In the genomic region with DNA sequence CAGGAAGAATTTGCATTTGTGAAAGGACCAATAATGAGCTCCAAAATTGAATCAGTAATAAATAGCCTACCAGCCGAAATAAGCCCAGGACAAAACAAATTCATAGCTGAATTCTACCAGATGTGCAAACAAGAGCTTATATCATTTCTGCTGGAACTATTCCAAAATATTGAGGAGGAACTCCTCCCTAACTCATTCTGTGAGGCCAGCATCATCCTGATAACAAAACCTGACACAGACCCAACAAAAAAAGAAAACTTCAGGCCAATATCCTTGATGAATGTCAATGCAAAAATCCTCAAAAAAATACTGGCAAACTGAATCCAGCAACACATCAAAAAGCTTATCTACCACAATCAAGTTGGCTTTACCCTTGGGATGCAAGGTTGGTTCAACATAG, we compare ENCODE assay signal across 33 cellular contexts. TPM values are rescaled to one million over a fixed set of nuclear protein-coding genes. Genes with fewer than 3 reads are reported as not detected.
"Had no signal": no experiment of that assay in that cellular context is flagged by ENCODE, and none has a peak within 500 bp of the region (broad histone marks: within the 10 kb centered on the region; RNA-seq: fewer than 3 reads in every experiment).

No MANE protein-coding gene starts in this region.

- H3K4me3 Mint-ChIP-seq: naive thymus-derived CD4-positive, alpha-beta T cell; natural killer cell treated with Interleukin-12 subunit alpha and Interleukin-12 subunit beta and Interleukin-15 and Interleukin-18, amount 100 ng/mL, for 72 hours; stimulated activated memory B cell treated with anti-CD40 and anti-IgM and Interleukin-4, amounts not matched to agents 10 μg/mL and 1 μg/mL and 100 μg/mL, for 72 hours; stimulated activated naive CD8-positive, alpha-beta T cell treated with anti-CD3 and anti-CD28 coated beads, Interleukin-15, amount 100 ng/mL, for 72 hours; type B pancreatic cell had no signal

- H3K36me3 Mint-ChIP-seq: naive thymus-derived CD4-positive, alpha-beta T cell; natural killer cell treated with Interleukin-12 subunit alpha and Interleukin-12 subunit beta and Interleukin-15 and Interleukin-18, amount 100 ng/mL, for 72 hours; stimulated activated memory B cell treated with anti-CD40 and anti-IgM and Interleukin-4, amounts not matched to agents 10 μg/mL and 1 μg/mL and 100 μg/mL, for 72 hours; type B pancreatic cell had no signal

- H3K27ac Mint-ChIP-seq: naive thymus-derived CD4-positive, alpha-beta T cell; natural killer cell treated with Interleukin-12 subunit alpha and Interleukin-12 subunit beta and Interleukin-15 and Interleukin-18, amount 100 ng/mL, for 72 hours; progenitor cell of endocrine pancreas; stimulated activated memory B cell treated with anti-CD40 and anti-IgM and Interleukin-4, amounts not matched to agents 10 μg/mL and 1 μg/mL and 100 μg/mL, for 72 hours; stimulated activated naive CD8-positive, alpha-beta T cell treated with anti-CD3 and anti-CD28 coated beads, Interleukin-15, amount 100 ng/mL, for 72 hours; type B pancreatic cell had no signal

- H3K9me3 Mint-ChIP-seq: natural killer cell treated with Interleukin-12 subunit alpha and Interleukin-12 subunit beta and Interleukin-15 and Interleukin-18, amount 100 ng/mL, for 72 hours; stimulated activated memory B cell treated with anti-CD40 and anti-IgM and Interleukin-4, amounts not matched to agents 10 μg/mL and 1 μg/mL and 100 μg/mL, for 72 hours; stimulated activated naive CD8-positive, alpha-beta T cell treated with anti-CD3 and anti-CD28 coated beads, Interleukin-15, amount 100 ng/mL, for 72 hours; type B pancreatic cell had no signal

- H3K36me3 ChIP-seq: left ventricle myocardium inferior, ovary, right atrium auricular region, right lobe of liver, tibial nerve, uterus had no signal

- H3K27me3 Mint-ChIP-seq: progenitor cell of endocrine pancreas, type B pancreatic cell had no signal

- H3K27me3 ChIP-seq: ovary, right atrium auricular region, right lobe of liver, tibial nerve, uterus had no signal

- H3K4me2 ChIP-seq: smooth muscle cell had no signal

- ATAC-seq: mucosa of descending colon; naive thymus-derived CD4-positive, alpha-beta T cell; natural killer cell treated with Interleukin-12 subunit alpha and Interleukin-12 subunit beta and Interleukin-15 and Interleukin-18, amount 100 ng/mL, for 72 hours; right lobe of liver; stimulated activated memory B cell treated with anti-CD40 and anti-IgM and Interleukin-4, amounts not matched to agents 10 μg/mL and 1 μg/mL and 100 μg/mL, for 72 hours; stimulated activated naive CD8-positive, alpha-beta T cell treated with anti-CD3 and anti-CD28 coated beads, Interleukin-15, amount 100 ng/mL, for 72 hours had no signal

- DNase-seq: islet precursor cell; left ventricle myocardium inferior; mesendoderm; midbrain; mucosa of descending colon; naive thymus-derived CD4-positive, alpha-beta T cell; right lobe of liver; stimulated activated CD4-positive, alpha-beta T cell treated with anti-CD3 and anti-CD28 coated beads, Interleukin-1b, Interleukin-23, amount 100 ng/mL, for 48 hours; stimulated activated CD4-positive, alpha-beta T cell treated with anti-CD3 and anti-CD28 coated beads, Interleukin-2, amount 100 ng/mL, for 48 hours; stimulated activated CD4-positive, alpha-beta T cell treated with anti-CD3 and anti-CD28 coated beads, Interleukin-4, amount 100 ng/mL, for 4 hours; stimulated activated CD8-positive, alpha-beta memory T cell treated with anti-CD3 and anti-CD28 coated beads, Interleukin-4, amount 100 ng/mL, for 48 hours; stimulated activated naive CD4-positive, alpha-beta T cell treated with Interleukin-2 at 50 U/mL for 16 hours; stimulated activated naive CD8-positive, alpha-beta T cell treated with anti-CD3 and anti-CD28 coated beads, Interleukin-15, amount 100 ng/mL, for 72 hours; substantia nigra; uterus had no signal

- H3K4me3 ChIP-seq: left ventricle myocardium inferior, lung, mucosa of descending colon, ovary, right atrium auricular region, right lobe of liver, smooth muscle cell, tibial nerve, uterus had no signal

- H3K9me3 ChIP-seq: mucosa of descending colon, ovary, right atrium auricular region, right lobe of liver, uterus had no signal

- H3K4me1 ChIP-seq: left ventricle myocardium inferior, right atrium auricular region, right lobe of liver, tibial nerve, uterus had no signal

- H3K27ac ChIP-seq: left ventricle myocardium inferior, right atrium auricular region, right lobe of liver, tibial nerve, uterus had no signal

- H3K4me1 Mint-ChIP-seq: naive thymus-derived CD4-positive, alpha-beta T cell; stimulated activated memory B cell treated with anti-CD40 and anti-IgM and Interleukin-4, amounts not matched to agents 10 μg/mL and 1 μg/mL and 100 μg/mL, for 72 hours; stimulated activated naive CD8-positive, alpha-beta T cell treated with anti-CD3 and anti-CD28 coated beads, Interleukin-15, amount 100 ng/mL, for 72 hours had no signal

RNA-seq across cellular contexts. Expression of gene SPRR2E, which starts 6.6 kb away (rescaled TPM):
- total RNA-seq: kidney epithelial cell; left ventricle myocardium inferior; lung; mucosa of descending colon; myocyte; naive thymus-derived CD4-positive, alpha-beta T cell; natural killer cell treated with Interleukin-12 subunit alpha and Interleukin-12 subunit beta and Interleukin-15 and Interleukin-18, amount 100 ng/mL, for 72 hours; omental fat pad; progenitor cell of endocrine pancreas; pulmonary artery endothelial cell; renal cortical epithelial cell; right atrium auricular region; right lobe of liver; skeletal muscle tissue; temporal lobe; tibial nerve; ureter; uterus had no signal
- polyA plus RNA-seq: naive thymus-derived CD4-positive, alpha-beta T cell; neural cell had no signal

RNA-seq across cellular contexts. Expression of gene SPRR2B, which starts 16.3 kb away (rescaled TPM):
- total RNA-seq: kidney epithelial cell; left ventricle myocardium inferior; lung; mucosa of descending colon; myocyte; naive thymus-derived CD4-positive, alpha-beta T cell; natural killer cell treated with Interleukin-12 subunit alpha and Interleukin-12 subunit beta and Interleukin-15 and Interleukin-18, amount 100 ng/mL, for 72 hours; omental fat pad; progenitor cell of endocrine pancreas; pulmonary artery endothelial cell; renal cortical epithelial cell; right atrium auricular region; right lobe of liver; skeletal muscle tissue; smooth muscle cell; temporal lobe; tibial nerve; ureter; uterus had no signal
- polyA plus RNA-seq: lung; naive thymus-derived CD4-positive, alpha-beta T cell; neural cell had no signal

RNA-seq across cellular contexts. Expression of gene SPRR2F, which starts 25.6 kb away (rescaled TPM):
- total RNA-seq: kidney epithelial cell; left ventricle myocardium inferior; lung; mucosa of descending colon; myocyte; naive thymus-derived CD4-positive, alpha-beta T cell; natural killer cell treated with Interleukin-12 subunit alpha and Interleukin-12 subunit beta and Interleukin-15 and Interleukin-18, amount 100 ng/mL, for 72 hours; omental fat pad; pulmonary artery endothelial cell; renal cortical epithelial cell; right lobe of liver; skeletal muscle tissue; smooth muscle cell; temporal lobe; tibial nerve; ureter had no signal
- polyA plus RNA-seq: naive thymus-derived CD4-positive, alpha-beta T cell; neural cell; smooth muscle cell had no signal

RNA-seq across cellular contexts. Expression of gene SPRR2A, which starts 30.4 kb away (rescaled TPM):
- total RNA-seq: left ventricle myocardium inferior; mucosa of descending colon; myocyte; naive thymus-derived CD4-positive, alpha-beta T cell; natural killer cell treated with Interleukin-12 subunit alpha and Interleukin-12 subunit beta and Interleukin-15 and Interleukin-18, amount 100 ng/mL, for 72 hours; omental fat pad; progenitor cell of endocrine pancreas; pulmonary artery endothelial cell; renal cortical epithelial cell; right atrium auricular region; skeletal muscle tissue; smooth muscle cell; temporal lobe; tibial nerve had no signal
- polyA plus RNA-seq: naive thymus-derived CD4-positive, alpha-beta T cell; neural cell had no signal

RNA-seq across cellular contexts. Expression of gene SPRR2D, which starts 46.8 kb away (rescaled TPM):
- total RNA-seq: left ventricle myocardium inferior; lung; myocyte; naive thymus-derived CD4-positive, alpha-beta T cell; natural killer cell treated with Interleukin-12 subunit alpha and Interleukin-12 subunit beta and Interleukin-15 and Interleukin-18, amount 100 ng/mL, for 72 hours; omental fat pad; progenitor cell of endocrine pancreas; pulmonary artery endothelial cell; renal cortical epithelial cell; right atrium auricular region; right lobe of liver; skeletal muscle tissue; temporal lobe; tibial nerve; ureter; uterus had no signal
- polyA plus RNA-seq: naive thymus-derived CD4-positive, alpha-beta T cell; neural cell had no signal
